Comparison of ENCODE assay signal across 36 cellular contexts in the genomic region with DNA sequence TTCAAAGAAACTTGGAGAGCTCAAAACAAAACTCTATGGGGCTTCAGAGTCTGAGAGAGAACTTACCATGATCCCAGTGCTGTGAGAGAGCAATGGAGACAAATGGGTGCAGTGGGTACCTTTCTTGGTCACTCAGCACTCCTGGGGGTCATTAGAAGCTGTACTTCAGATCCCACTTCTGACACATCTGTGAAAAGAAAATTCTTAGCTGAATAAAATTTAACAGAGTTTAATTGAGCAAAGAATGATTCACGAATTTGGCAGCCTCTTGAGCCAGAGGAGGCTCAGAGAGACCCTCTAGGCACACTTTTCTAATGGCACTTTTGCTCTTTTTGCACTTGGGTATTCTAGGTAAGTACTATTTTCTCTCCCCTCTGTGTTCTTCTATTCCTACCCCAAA.
"Had no signal": no experiment of that assay in that cellular context is flagged by ENCODE, and none has a peak within 500 bp of the region (broad histone marks: within the 10 kb centered on the region; RNA-seq: fewer than 3 reads in every experiment).

No MANE protein-coding gene starts in this region.

- H3K4me3 ChIP-seq: adrenal gland, ascending aorta, breast epithelium, cardiac muscle cell, colonic mucosa, heart right ventricle, hepatocyte had no signal

- H3K9me3 ChIP-seq: adrenal gland, ascending aorta, breast epithelium, colonic mucosa had no signal

- H3K27ac ChIP-seq: adrenal gland, ascending aorta, breast epithelium, cardiac muscle cell, colonic mucosa, epithelial cell of prostate, heart right ventricle, hepatocyte, WERI-Rb-1 had no signal

- H3K36me3 ChIP-seq: adrenal gland, ascending aorta, breast epithelium, cardiac muscle cell, colonic mucosa, heart right ventricle, WERI-Rb-1 had no signal

- H3K27me3 ChIP-seq: adrenal gland, ascending aorta, breast epithelium, cardiac muscle cell, colonic mucosa, heart right ventricle, hepatocyte had no signal

- H3K27ac Mint-ChIP-seq: activated B cell treated with CpG ODN at 0.5 μM for 24 hours; activated CD8-positive, alpha-beta T cell treated with anti-CD3 and anti-CD28 coated beads for 36 hours; activated naive CD4-positive, alpha-beta T cell treated with anti-CD3 and anti-CD28 coated beads for 36 hours; activated naive CD4-positive, alpha-beta T cell treated with anti-CD3 and anti-CD28 coated beads, Interleukin-2, amount 50 U/mL, for 24 hours; activated naive CD8-positive, alpha-beta T cell treated with anti-CD3 and anti-CD28 coated beads for 36 hours; activated naive CD8-positive, alpha-beta T cell treated with anti-CD3 and anti-CD28 coated beads, Interleukin-2, amount 50 U/mL, for 24 hours; activated T-helper 1 cell treated with anti-CD3 and anti-CD28 coated beads, Interleukin-12 subunit alpha, Interleukin-12 subunit beta, Interleukin-2, Interleukin-4 antibody, amounts not matched to agents 30 ng/mL and 10 ng/mL and 1 ng/mL, durations not matched to agents 14 hours and 24 hours and 36 hours; activated T-helper 2 cell treated with anti-CD3 and anti-CD28 coated beads, Interferon-gamma antibody, Interleukin-2, Interleukin-4, amounts not matched to agents 10 μg/mL and 5 μg/mL and 100 μg/mL, durations not matched to agents 14 hours and 24 hours and 36 hours; brain; T-helper 1 cell treated with Interleukin-12 subunit alpha and Interleukin-12 subunit beta and Interleukin-4 antibody, amounts not matched to agents 30 μg/mL and 1 μg/mL, for 36 hours had no signal

- H3K79me2 ChIP-seq: hepatocyte had no signal

- H3K4me1 Mint-ChIP-seq: activated B cell treated with CpG ODN at 0.5 μM for 24 hours; activated naive CD4-positive, alpha-beta T cell treated with anti-CD3 and anti-CD28 coated beads, Interleukin-2, amount 50 U/mL, for 24 hours; activated naive CD8-positive, alpha-beta T cell treated with anti-CD3 and anti-CD28 coated beads for 36 hours; activated naive CD8-positive, alpha-beta T cell treated with anti-CD3 and anti-CD28 coated beads, Interleukin-2, amount 50 U/mL, for 24 hours; brain had no signal

- H3K4me3 Mint-ChIP-seq: activated B cell treated with CpG ODN at 0.5 μM for 24 hours; activated CD8-positive, alpha-beta T cell treated with anti-CD3 and anti-CD28 coated beads for 36 hours; activated naive CD4-positive, alpha-beta T cell treated with anti-CD3 and anti-CD28 coated beads for 36 hours; activated naive CD4-positive, alpha-beta T cell treated with anti-CD3 and anti-CD28 coated beads, Interleukin-2, amount 50 U/mL, for 24 hours; activated naive CD8-positive, alpha-beta T cell treated with anti-CD3 and anti-CD28 coated beads for 36 hours; activated naive CD8-positive, alpha-beta T cell treated with anti-CD3 and anti-CD28 coated beads, Interleukin-2, amount 50 U/mL, for 24 hours; activated T-cell treated with anti-CD3 and anti-CD28 coated beads, Interleukin-2, amount 50 U/mL, for 4 hours; activated T-helper 1 cell treated with anti-CD3 and anti-CD28 coated beads, Interleukin-12 subunit alpha, Interleukin-12 subunit beta, Interleukin-2, Interleukin-4 antibody, amounts not matched to agents 30 ng/mL and 10 ng/mL and 1 ng/mL, durations not matched to agents 14 hours and 24 hours and 36 hours; brain; T-helper 1 cell treated with Interleukin-12 subunit alpha and Interleukin-12 subunit beta and Interleukin-4 antibody, amounts not matched to agents 30 μg/mL and 1 μg/mL, for 36 hours had no signal

- H3K27me3 Mint-ChIP-seq: activated B cell treated with CpG ODN at 0.5 μM for 24 hours; activated CD8-positive, alpha-beta T cell treated with anti-CD3 and anti-CD28 coated beads for 36 hours; activated naive CD4-positive, alpha-beta T cell treated with anti-CD3 and anti-CD28 coated beads, Interleukin-2, amount 50 U/mL, for 24 hours; activated naive CD8-positive, alpha-beta T cell treated with anti-CD3 and anti-CD28 coated beads for 36 hours; activated naive CD8-positive, alpha-beta T cell treated with anti-CD3 and anti-CD28 coated beads, Interleukin-2, amount 50 U/mL, for 24 hours had no signal

- H3K36me3 Mint-ChIP-seq: activated naive CD4-positive, alpha-beta T cell treated with anti-CD3 and anti-CD28 coated beads, Interleukin-2, amount 50 U/mL, for 24 hours; activated naive CD8-positive, alpha-beta T cell treated with anti-CD3 and anti-CD28 coated beads for 36 hours; brain had no signal

- DNase-seq: activated B cell treated with CpG ODN at 0.5 μM for 24 hours; activated CD4-positive, alpha-beta T cell treated with anti-CD3 and anti-CD28 coated beads for 48 hours; activated CD4-positive, alpha-beta T cell treated with anti-CD3 and anti-CD28 coated beads, Interleukin-2, amount 50 U/mL, for 1 hour; activated CD4-positive, alpha-beta T cell treated with anti-CD3 and anti-CD28 coated beads, Interleukin-2, amount 50 U/mL, for 48 hours; activated CD8-positive, alpha-beta memory T cell treated with anti-CD3 and anti-CD28 coated beads for 24 hours; activated CD8-positive, alpha-beta T cell treated with anti-CD3 and anti-CD28 coated beads for 36 hours; activated effector memory CD4-positive, alpha-beta T cell treated with anti-CD3 and anti-CD28 coated beads, Interleukin-2, amount 50 U/mL, for 16 hours; activated naive CD4-positive, alpha-beta T cell treated with anti-CD3 and anti-CD28 coated beads for 36 hours; activated naive CD8-positive, alpha-beta T cell treated with anti-CD3 and anti-CD28 coated beads for 36 hours; activated naive CD8-positive, alpha-beta T cell treated with anti-CD3 and anti-CD28 coated beads, Interleukin-2, amount 50 U/mL, for 24 hours; activated T-cell treated with anti-CD3 and anti-CD28 coated beads, Interleukin-2, amount 50 U/mL, for 4 hours; adrenal gland; amygdala; central memory CD4-positive, alpha-beta T cell; cerebellar nuclear complex; colonic mucosa; effector CD8-positive, alpha-beta T cell; foreskin fibroblast; heart right ventricle; T1000; WERI-Rb-1 had no signal

- H3K4me2 ChIP-seq: hepatocyte had no signal

- H2AFZ ChIP-seq: hepatocyte had no signal

- FAIRE-seq: endometrium, endothelial cell of umbilical vein, frontal cortex had no signal

- ATAC-seq: activated CD4-positive, CD25-positive, alpha-beta regulatory T cell treated with anti-CD3 and anti-CD28 coated beads, Interleukin-2, amount 50 U/mL, for 24 hours; activated CD8-positive, alpha-beta T cell treated with anti-CD3 and anti-CD28 coated beads for 36 hours; activated naive CD8-positive, alpha-beta T cell treated with anti-CD3 and anti-CD28 coated beads, Interleukin-2, amount 50 U/mL, for 24 hours; activated T-cell treated with anti-CD3 and anti-CD28 coated beads, Interleukin-2, amount 50 U/mL, for 4 hours; esophagus mucosa; heart right ventricle had no signal

- H3K4me1 ChIP-seq: adrenal gland, ascending aorta, breast epithelium, colonic mucosa, heart right ventricle had no signal
